Comparison of ENCODE assay signal across 20 cellular contexts in genomic region chr2:119808516-119809147, GRCh38. TPM values are rescaled to one million over a fixed set of nuclear protein-coding genes. Genes with fewer than 3 reads are reported as not detected.
DNase-seq lines count a peak whose midpoint lies in the region; ATAC-seq, FAIRE-seq and TF ChIP-seq lines count a peak whose summit lies in the region.
"Had no signal": no experiment of that assay in that cellular context is flagged by ENCODE, and none has a peak within 500 bp of the region (broad histone marks: within the 10 kb centered on the region; RNA-seq: fewer than 3 reads in every experiment).

No MANE protein-coding gene starts in this region.

- H3K27me3 ChIP-seq in Panc1 (ENCODE audit: control insufficient read depth, insufficient read depth, low read length): no peaks in the 10 kb centered on the region
- H3K27me3 ChIP-seq in H1 (replicated peaks in 1 of 4; ENCODE audit: control insufficient read depth in 3 of 4, extremely low read depth in 1 of 4, insufficient read depth in 3 of 4, low read length in 3 of 4): no peaks in the 10 kb centered on the region
- H3K27me3 ChIP-seq in neural progenitor cell: no peaks in the 10 kb centered on the region
- H3K27me3 ChIP-seq in ovary: no peaks in the 10 kb centered on the region
- H3K27me3 ChIP-seq: ascending aorta, BLaER1, upper lobe of right lung had no signal

- H3K36me3 Mint-ChIP-seq in neural progenitor cell: peaks cover 29% of the 10 kb centered on the region

- WGBS in H1 (ENCODE audit: extremely low coverage in 1 of 2, insufficient coverage in 1 of 2, insufficient read length in 1 of 2, insufficient replicate concordance in 2 of 2, low coverage in 1 of 2, low lambda C conversion rate in 2 of 2, missing lambda C conversion rate in 1 of 2), 2 experiments: 69% methylated on average over 3 of the region's 3 CpGs; no CpG with 5 or more reads in 1 of the 2 experiments
- 28 to 40% (median 28%) methylated on average over 3 of the region's 3 CpGs for WGBS in ovary, 3 donors

- H2AK5ac ChIP-seq in H1 (ENCODE audit: low read depth, low read length): no peak overlapping the region

- POLR2A ChIA-PET in Panc1 (lab: Charles Lee): no interaction called here
- POLR2A ChIA-PET in H1 (lab: Charles Lee; ENCODE audit: partially characterized antibody): no interaction called here

- no peak overlapping the region for H3K4me3 Mint-ChIP-seq in neural progenitor cell
- H3K4me3 Mint-ChIP-seq: activated CD4-positive, alpha-beta memory T cell treated with anti-CD3 and anti-CD28 coated beads for 36 hours; activated T-helper 1 cell treated with anti-CD3 and anti-CD28 coated beads, Interleukin-12 subunit alpha, Interleukin-12 subunit beta, Interleukin-2, Interleukin-4 antibody, amounts not matched to agents 30 ng/mL and 10 ng/mL and 1 ng/mL, durations not matched to agents 14 hours and 24 hours and 36 hours; immature natural killer cell; stimulated activated memory B cell treated with anti-CD40 and anti-IgM and Interleukin-4, amounts not matched to agents 10 μg/mL and 1 μg/mL and 100 μg/mL, for 72 hours had no signal

- CTCF ChIA-PET in Panc1 (lab: Charles Lee) (no interaction called here), H1 (lab: Charles Lee; ENCODE audit: partially characterized antibody) (interaction anchor here (0.6 to 1.4 kb wide), 4 partner anchors 11 to 270 kb away, joined by 3 to 4 read pairs (median 3); no protein-coding TSS in a partner anchor)

- H2BK12ac ChIP-seq in H1 (ENCODE audit: low read depth, low read length): no peak overlapping the region

- TF ChIP-seq RAD21 in H1 (IDR thresholded peaks at IDR 0.05 in 1 of 2, conservative IDR thresholded peaks at IDR 0.05 in 1 of 2; ENCODE audit: low read depth in 2 of 2, low read length in 2 of 2): no peak

- DNase-seq in EH (ENCODE audit: low read depth): peak; percentile 36
- no peak for DNase-seq in Panc1 (ENCODE audit: low read depth, low spot score)
- DNase-seq in H1 (ENCODE audit: low read depth in 1 of 2, low spot score in 2 of 2): no peak
- DNase-seq in neural progenitor cell (ENCODE audit: low spot score): no peak
- DNase-seq in ovary: no peak
- DNase-seq in dedifferentiated amniotic fluid mesenchymal stem cell (ENCODE audit: extremely low spot score): no peak
- DNase-seq: activated CD4-positive, alpha-beta memory T cell treated with anti-CD3 and anti-CD28 coated beads for 36 hours; DMS79; effector CD4-positive, alpha-beta T cell; H7; immature natural killer cell; NCI-H1092 treated with DMSO at 0.1 percent for 48 hours; occipital lobe; upper lobe of right lung had no signal

- no peaks in the 10 kb centered on the region for H3K79me1 ChIP-seq in H1 (ENCODE audit: low read depth, low read length)

- no peak overlapping the region for H3K14ac ChIP-seq in H1 (ENCODE audit: insufficient read length)

- no peak overlapping the region for H2BK5ac ChIP-seq in H1 (ENCODE audit: low read depth, low read length)

- H3K4me2 ChIP-seq in H1 (ENCODE audit: insufficient read depth in 1 of 2, low read depth in 2 of 2, low read length in 2 of 2): no peak overlapping the region
- H3K4me2 ChIP-seq in neural progenitor cell: no peak overlapping the region
- H3K4me2 ChIP-seq: BLaER1 had no signal

- H2BK15ac ChIP-seq in H1 (ENCODE audit: low read length): no peak overlapping the region

- no peak overlapping the region for H2AFZ ChIP-seq in H1 (ENCODE audit: low read length)
- no peak overlapping the region for H2AFZ ChIP-seq in neural progenitor cell (replicated peaks)

- intact Hi-C loops in Panc1 (cut with micrococcal nuclease; ENCODE audit: unreplicated experiment): no loop called here
- intact Hi-C loops in ovary (cut with DNase I): no loop called here

- peaks cover 1 to 3% of the 10 kb centered on the region in 2 experiments for H4K20me1 ChIP-seq in H1 (replicated peaks in 1 of 2; ENCODE audit: control insufficient read depth in 1 of 2, insufficient read depth in 2 of 2, low read length in 2 of 2)
- peaks cover 9% of the 10 kb centered on the region for H4K20me1 ChIP-seq in neural progenitor cell (ENCODE audit: low read depth)
- H4K20me1 ChIP-seq: BLaER1 had no signal

- no peak overlapping the region for H3K23ac ChIP-seq in H1 (ENCODE audit: insufficient read length)

- H3K4me3 ChIP-seq in Panc1 (ENCODE audit: low read depth in 2 of 2, low read length in 2 of 2): no peak overlapping the region
- H3K4me3 ChIP-seq in H1 (ENCODE audit: extremely low read depth in 1 of 4, insufficient read depth in 2 of 4, low read depth in 3 of 4, low read length in 4 of 4): no peak overlapping the region
- no peak overlapping the region for H3K4me3 ChIP-seq in neural progenitor cell
- no peak overlapping the region for H3K4me3 ChIP-seq in ovary
- H3K4me3 ChIP-seq: ascending aorta, BLaER1, upper lobe of right lung had no signal

- peaks cover 4% of the 10 kb centered on the region for H3K27me3 Mint-ChIP-seq in neural progenitor cell (ENCODE audit: insufficient read depth, low read depth)
- H3K27me3 Mint-ChIP-seq: activated CD4-positive, alpha-beta memory T cell treated with anti-CD3 and anti-CD28 coated beads for 36 hours; stimulated activated memory B cell treated with anti-CD40 and anti-IgM and Interleukin-4, amounts not matched to agents 10 μg/mL and 1 μg/mL and 100 μg/mL, for 72 hours had no signal

- no peak overlapping the region for H3K9ac ChIP-seq in H1 (replicated peaks in 1 of 4; ENCODE audit: extremely low read depth in 1 of 4, low read depth in 3 of 4, low read length in 3 of 4)
- no peak overlapping the region for H3K9ac ChIP-seq in neural progenitor cell
- H3K9ac ChIP-seq: BLaER1 had no signal

- H3K4ac ChIP-seq in H1 (replicated peaks; ENCODE audit: insufficient read length, low read depth, low read length): no peak overlapping the region

- no peak overlapping the region for H2BK120ac ChIP-seq in H1 (replicated peaks; ENCODE audit: low read depth, low read length)

- H3K36me3 ChIP-seq in Panc1 (ENCODE audit: control insufficient read depth, insufficient read depth, low read length) (peaks cover 2% of the 10 kb centered on the region; the same call in 1 of the 2 replicates), H1 (ENCODE audit: control insufficient read depth in 2 of 4, insufficient read depth in 4 of 4, low read length in 3 of 4) (peaks cover 0 to 32% (median 5%) of the 10 kb centered on the region in 4 experiments; a peak in 6 of 8 replicates), neural progenitor cell (no peaks in the 10 kb centered on the region), ovary (no peaks in the 10 kb centered on the region)
- H3K36me3 ChIP-seq: ascending aorta had no signal

- no peak overlapping the region for H4K5ac ChIP-seq in H1 (ENCODE audit: insufficient read length, low read depth, low read length)

- no peak for FAIRE-seq in H1 (lab: Jason Lieb, UNC)
- FAIRE-seq: HepG2 had no signal

- no peaks in the 10 kb centered on the region for H3K9me3 ChIP-seq in Panc1 (ENCODE audit: control insufficient read depth, insufficient read depth, low read depth, low read length)
- H3K9me3 ChIP-seq in H1 (ENCODE audit: insufficient read depth in 2 of 2, low read depth in 1 of 2, low read length in 1 of 2): no peaks in the 10 kb centered on the region; a peak in 1 of 4 replicates
- peaks cover 10% of the 10 kb centered on the region for H3K9me3 ChIP-seq in neural progenitor cell (ENCODE audit: low read depth)
- no peaks in the 10 kb centered on the region for H3K9me3 ChIP-seq in ovary
- H3K9me3 ChIP-seq: ascending aorta, upper lobe of right lung had no signal

- TF ChIP-seq CTCF in Panc1 (IDR thresholded peaks at IDR 0.05) (no peak), H1 (IDR thresholded peaks at IDR 0.05; ENCODE audit: control extremely low read depth in 1 of 3, insufficient read depth in 1 of 3, low read depth in 1 of 3, low read length in 3 of 3) (no peak), neural progenitor cell (IDR thresholded peaks at IDR 0.05) (no peak), ovary (IDR thresholded peaks at IDR 0.05) (no peak)

- H3K18ac ChIP-seq in H1 (ENCODE audit: extremely low read depth, low read length): no peak overlapping the region

- no peaks in the 10 kb centered on the region for H3K4me1 Mint-ChIP-seq in neural progenitor cell

- TF ChIP-seq POLR2A in H1 (IDR thresholded peaks at IDR 0.05; ENCODE audit: control extremely low read depth in 1 of 2, low read depth in 2 of 2, low read length in 2 of 2): no peak
- no peak for TF ChIP-seq POLR2A in ovary (IDR thresholded peaks at IDR 0.05)

- no peak overlapping the region for H2BK20ac ChIP-seq in H1 (ENCODE audit: low read length)

- no TSS peak for BruUV-seq in Panc1 (replicated peaks; lab: Mats Ljungman, UMichigan)

- TF ChIP-seq EP300 in H1 (IDR thresholded peaks at IDR 0.05; ENCODE audit: borderline replicate concordance in 1 of 2, low read depth in 2 of 2, low read length in 2 of 2): no peak
- no peak for TF ChIP-seq EP300 in ovary (IDR thresholded peaks at IDR 0.05)

- peaks cover 35% of the 10 kb centered on the region for H3K9me3 Mint-ChIP-seq in neural progenitor cell

- in situ Hi-C loops in Panc1 (cut with HindIII; ENCODE audit: low pct_unique_long_range_greater_than_20kb, low sequenced_read_pairs): no loop called here

- no peak overlapping the region for H3K56ac ChIP-seq in H1 (replicated peaks; ENCODE audit: insufficient read length, low read depth, low read length)

- H3K4me1 ChIP-seq in Panc1 (ENCODE audit: control insufficient read depth, insufficient read depth, low read length) (peaks cover 15% of the 10 kb centered on the region; the same call in 1 of the 2 replicates), H1 (replicated peaks in 1 of 4; ENCODE audit: control insufficient read depth in 3 of 4, insufficient read depth in 4 of 4, low read length in 3 of 4) (0 out of 7 replicates have a peak, but pooled peaks cover 0 to 2% (median 0%) of the 10 kb centered on the region in 4 experiments), neural progenitor cell (no peaks in the 10 kb centered on the region), ovary (ENCODE audit: insufficient read depth) (peaks cover 2% of the 10 kb centered on the region)
- H3K4me1 ChIP-seq: BLaER1 had no signal

- ATAC-seq in Panc1 (no peak), GM19397 (IDR thresholded peaks at IDR 0.05; ENCODE audit: unreplicated experiment) (no peak)
- ATAC-seq: HepG2; stimulated activated memory B cell treated with anti-CD40 and anti-IgM and Interleukin-4, amounts not matched to agents 10 μg/mL and 1 μg/mL and 100 μg/mL, for 72 hours; upper lobe of right lung had no signal

- H3K79me2 ChIP-seq in H1 (ENCODE audit: control insufficient read depth in 1 of 2, insufficient read depth in 2 of 2, low read length in 2 of 2): peaks cover 5 to 93% of the 10 kb centered on the region in 2 experiments; a peak in 3 of 4 replicates
- peaks cover 35% of the 10 kb centered on the region for H3K79me2 ChIP-seq in neural progenitor cell (ENCODE audit: low read depth)

- H4K8ac ChIP-seq in H1 (ENCODE audit: extremely low read depth, insufficient read depth, low read length): no peak overlapping the region

- H3K23me2 ChIP-seq in H1 (ENCODE audit: low read depth, low read length): no peaks in the 10 kb centered on the region

- no peak overlapping the region for H4K91ac ChIP-seq in H1 (replicated peaks; ENCODE audit: insufficient read length, low read length)

- H3F3A ChIP-seq in neural progenitor cell (ENCODE audit: low read depth): no peaks in the 10 kb centered on the region

- H3K27ac ChIP-seq in Panc1 (ENCODE audit: low read length): peak overlapping the region; percentile 11; the same call in 1 of the 2 replicates
- no peak overlapping the region for H3K27ac ChIP-seq in H1 (ENCODE audit: low read depth, low read length)
- peak overlapping the region; percentile 23 for H3K27ac ChIP-seq in neural progenitor cell
- H3K27ac ChIP-seq in ovary: no peak overlapping the region
- H3K27ac ChIP-seq: ascending aorta, BLaER1, upper lobe of right lung had no signal

- H3K27ac Mint-ChIP-seq in neural progenitor cell: no peak overlapping the region
- H3K27ac Mint-ChIP-seq: activated CD4-positive, alpha-beta memory T cell treated with anti-CD3 and anti-CD28 coated beads for 36 hours; activated T-helper 1 cell treated with anti-CD3 and anti-CD28 coated beads, Interleukin-12 subunit alpha, Interleukin-12 subunit beta, Interleukin-2, Interleukin-4 antibody, amounts not matched to agents 30 ng/mL and 10 ng/mL and 1 ng/mL, durations not matched to agents 14 hours and 24 hours and 36 hours; stimulated activated memory B cell treated with anti-CD40 and anti-IgM and Interleukin-4, amounts not matched to agents 10 μg/mL and 1 μg/mL and 100 μg/mL, for 72 hours had no signal

RNA-seq across cellular contexts. Expression of gene PTPN4, which starts 48.9 kb away (rescaled TPM):
- total RNA-seq in Panc1 (2021; ENCODE audit: unreplicated experiment) (45.9 TPM), neural progenitor cell (ENCODE audit: low replicate concordance) (51.8 and 52.1 TPM in 2 replicates), ovary (10 to 100 TPM; 22.5 to 45.7 (median 36.0) TPM)
- 11.8 TPM for polyA plus RNA-seq in Panc1 (2012; ENCODE audit: insufficient read length)
- 105 and 107 TPM in 2 replicates for total RNA-seq in H1 (2021; fragmentation: NEBNext Ultra II Directional; extraction: Animal tissue kit (Norgen Biotek cat#: 25700))
- polyA plus RNA-seq in H1 (2011; rRNA removed) (16.4 and 28.5 TPM in 2 replicates), ovary (10 to 100 TPM in 1 of 2 donors, 1 to 10 TPM in 1; 3.4 to 11.1 TPM)
- polyA plus RNA-seq in H1 (2011; cell fraction: cytosol; rRNA removed): 32.1 TPM
- polyA plus RNA-seq in H1 (2011; cell fraction: nucleus; rRNA removed): 93.7 TPM
- 48.9 to 57.1 TPM (median 53.5 TPM) in 4 replicates for polyA plus RNA-seq in H1 (2012, experiment 1 of 2)
- polyA plus RNA-seq in H1 (2012, experiment 2 of 2): 2.2 TPM
- polyA plus RNA-seq in H1 (2013, experiment 1 of 2): 20.1 TPM
- polyA plus RNA-seq in H1 (2013, experiment 2 of 2): 18.9 TPM
- polyA minus RNA-seq in H1 (2011; rRNA and poly(A)+ RNA removed): 347 and 550 TPM in 2 replicates
- 95.0 TPM for polyA minus RNA-seq in H1 (2011; cell fraction: cytosol; rRNA and poly(A)+ RNA removed)
- 690 TPM for polyA minus RNA-seq in H1 (2011; cell fraction: nucleus; rRNA and poly(A)+ RNA removed)

Comparison
In these comparisons a context has a peak if more than half of its experiments do, and no peak if none do; other contexts are left out.
1. H3K27ac ChIP-seq: peak in Panc1 (single experiment) and neural progenitor cell (single experiment); none in H1 (single experiment) and ovary (0 of 2).